In genomic region chr11:35288817-35289541, GRCh38 we compare ENCODE assay signal across 12 cellular contexts.
DNase-seq lines count a peak whose midpoint lies in the region; ATAC-seq and TF ChIP-seq lines count a peak whose summit lies in the region.
"Had no signal": no experiment of that assay in that cellular context is flagged by ENCODE, and none has a peak within 500 bp of the region (broad histone marks: within the 10 kb centered on the region; RNA-seq: fewer than 3 reads in every experiment).

No MANE protein-coding gene starts in this region.

- no peaks in the 10 kb centered on the region for H3K27me3 ChIP-seq in kidney epithelial cell (ENCODE audit: control insufficient read depth, insufficient read depth, low read length)

- H3K4me3 Mint-ChIP-seq in HFFc6, result peak overlapping the region; percentile 67

- TF ChIP-seq POLR2A in GM18505 (IDR thresholded peaks at IDR 0.05; ENCODE audit: borderline replicate concordance, extremely low read depth, insufficient read depth, insufficient read length), result no peak

- H3K36me3 Mint-ChIP-seq in HFFc6 (ENCODE audit: low read depth), result peaks cover 11% of the 10 kb centered on the region; the same call in 1 of the 2 replicates

- DNase-seq in AG08396 (ENCODE audit: low spot score) (peak; percentile 65), HFFc6 (peak; percentile 65), amniotic epithelial cell (ENCODE audit: low read depth) (peak; percentile 70), kidney epithelial cell (ENCODE audit: low read depth) (peak; percentile 43), COR-L47 (lab: John Stamatoyannopoulos, UW) (no peak), HT-29 (ENCODE audit: low spot score) (no peak)
- DNase-seq: DMS153; right cardiac atrium; stimulated activated CD8-positive, alpha-beta memory T cell treated with anti-CD3 and anti-CD28 coated beads, Interleukin-4, amount 100 ng/mL, for 48 hours had no signal

- peak overlapping the region; percentile 96 for H3K27ac Mint-ChIP-seq in HFFc6

- peaks cover 59% of the 10 kb centered on the region for H3K4me1 Mint-ChIP-seq in HFFc6 (ENCODE audit: low read depth)

- H3K4me3 ChIP-seq in kidney epithelial cell (ENCODE audit: low read depth, low read length), result no peak overlapping the region
- H3K4me3 ChIP-seq: lung had no signal

- no peaks in the 10 kb centered on the region for H3K27me3 Mint-ChIP-seq in HFFc6 (ENCODE audit: insufficient read depth)

- ATAC-seq in GM18505 (IDR thresholded peaks at IDR 0.05; ENCODE audit: unreplicated experiment) (no peak), GM18502 (IDR thresholded peaks at IDR 0.05; ENCODE audit: poor library complexity, unreplicated experiment) (no peak)
- ATAC-seq: right cardiac atrium had no signal

- no peaks in the 10 kb centered on the region for H3K9me3 Mint-ChIP-seq in HFFc6

- no peaks in the 10 kb centered on the region for H3K36me3 ChIP-seq in kidney epithelial cell (ENCODE audit: control insufficient read depth, insufficient read depth, low read length)

- TF ChIP-seq CTCF in HFFc6 (IDR thresholded peaks at IDR 0.05), result no peak
- TF ChIP-seq CTCF in kidney epithelial cell (IDR thresholded peaks at IDR 0.05; ENCODE audit: insufficient read depth, low read length, poor library complexity, severe bottlenecking), result no peak

Comparison
In these comparisons a context has a peak if more than half of its experiments do, and no peak if none do; other contexts are left out.
1. DNase-seq: peak in AG08396 (single experiment), HFFc6 (single experiment), amniotic epithelial cell (single experiment) and kidney epithelial cell (single experiment); none in COR-L47 (single experiment) and HT-29 (single experiment).